Comparison of ENCODE assay signal across 23 cellular contexts in genomic region chr18:38948436-38948835, GRCh38.
DNase-seq lines count a peak whose midpoint lies in the region; ATAC-seq and TF ChIP-seq lines count a peak whose summit lies in the region.
"Had no signal": no experiment of that assay in that cellular context is flagged by ENCODE, and none has a peak within 500 bp of the region (broad histone marks: within the 10 kb centered on the region; RNA-seq: fewer than 3 reads in every experiment).

No MANE protein-coding gene starts in this region.

- H3K36me3 ChIP-seq in hepatocyte (replicated peaks; ENCODE audit: insufficient read depth, low read depth) = no peaks in the 10 kb centered on the region
- H3K36me3 ChIP-seq: BE2C had no signal

- H3K14ac ChIP-seq in H9 (ENCODE audit: insufficient read depth, low read length) = no peak overlapping the region

- intact Hi-C loops in CD4-positive, alpha-beta T cell (cut with DNase I, micrococcal nuclease) = no loop called here

- H3K36me3 Mint-ChIP-seq in H9 (ENCODE audit: insufficient read depth in 1 of 3, low read depth in 3 of 3) (peaks cover 4 to 34% (median 13%) of the 10 kb centered on the region in 3 experiments), progenitor cell of endocrine pancreas (ENCODE audit: insufficient read depth) (peaks cover 1% of the 10 kb centered on the region), glutamatergic neuron (ENCODE audit: unreplicated experiment) (peaks cover 5% of the 10 kb centered on the region)
- no peaks in the 10 kb centered on the region for H3K36me3 Mint-ChIP-seq in CD4-positive, alpha-beta T cell (ENCODE audit: low read depth)
- H3K36me3 Mint-ChIP-seq: IgD-negative memory B cell had no signal

- H2AFZ ChIP-seq in H9 (ENCODE audit: low read length) (no peak overlapping the region), hepatocyte (no peak overlapping the region)
- H2AFZ ChIP-seq: GM23248 had no signal

- no peak overlapping the region for H3K56ac ChIP-seq in H9 (ENCODE audit: insufficient read length, low read depth, low read length)

- H3K18ac ChIP-seq in H9 (ENCODE audit: insufficient read length, low read depth, low read length) = no peak overlapping the region

- no peaks in the 10 kb centered on the region for H3K9me3 ChIP-seq in H9 (ENCODE audit: control insufficient read depth, low read depth, low read length)
- H3K9me3 ChIP-seq in hepatocyte (ENCODE audit: low read depth) = no peaks in the 10 kb centered on the region
- no peaks in the 10 kb centered on the region for H3K9me3 ChIP-seq in CD4-positive, alpha-beta T cell (ENCODE audit: control insufficient read depth, low read length)
- H3K9me3 ChIP-seq: BE2C had no signal

- H3K79me1 ChIP-seq in H9 (ENCODE audit: insufficient read depth, low read depth, low read length, poor library complexity, severe bottlenecking) = no peaks in the 10 kb centered on the region

- no peak overlapping the region for H2BK12ac ChIP-seq in H9 (ENCODE audit: insufficient read length, low read depth, low read length)

- H3K4me2 ChIP-seq in H9 (ENCODE audit: insufficient read depth, insufficient read length, low read length) (no peak overlapping the region), hepatocyte (no peak overlapping the region)
- H3K4me2 ChIP-seq: SK-N-SH had no signal

- H3K27ac ChIP-seq in H9 (ENCODE audit: insufficient read length, low read depth, low read length) (no peak overlapping the region), hepatocyte (peak overlapping the region; percentile 38)
- no peak overlapping the region for H3K27ac ChIP-seq in CD4-positive, alpha-beta T cell (ENCODE audit: low read depth, low read length)
- H3K27ac ChIP-seq: GM23248, RWPE1 had no signal

- no peak overlapping the region for H3K4me3 ChIP-seq in hepatocyte
- H3K4me3 ChIP-seq: GM23248 had no signal

- H4K91ac ChIP-seq in H9 (ENCODE audit: insufficient read length, low read depth, low read length) = no peak overlapping the region

- H4K20me1 ChIP-seq in H9 (ENCODE audit: control insufficient read depth, insufficient read depth, insufficient read length) = no peaks in the 10 kb centered on the region
- no peaks in the 10 kb centered on the region for H4K20me1 ChIP-seq in hepatocyte (ENCODE audit: insufficient read depth, poor library complexity, severe bottlenecking)

- no peaks in the 10 kb centered on the region for H3K27me3 Mint-ChIP-seq in H9 (ENCODE audit: low read depth)
- H3K27me3 Mint-ChIP-seq in progenitor cell of endocrine pancreas = no peaks in the 10 kb centered on the region
- H3K27me3 Mint-ChIP-seq in CD4-positive, alpha-beta T cell = no peaks in the 10 kb centered on the region
- no peaks in the 10 kb centered on the region for H3K27me3 Mint-ChIP-seq in glutamatergic neuron (ENCODE audit: unreplicated experiment)

- no peak overlapping the region for H3K23ac ChIP-seq in H9 (ENCODE audit: insufficient read length, low read depth, low read length)

- H3K23me2 ChIP-seq in H9 (ENCODE audit: insufficient read length, low read depth, low read length, poor library complexity, severe bottlenecking) = no peaks in the 10 kb centered on the region

- H4K5ac ChIP-seq in H9 (ENCODE audit: insufficient read length, low read depth, low read length) = no peak overlapping the region

- no peak for TF ChIP-seq CTCF in H9 (conservative IDR thresholded peaks at IDR 0.05)
- no peak for TF ChIP-seq CTCF in hepatocyte (IDR thresholded peaks at IDR 0.05; ENCODE audit: poor library complexity)
- no peak for TF ChIP-seq CTCF in progenitor cell of endocrine pancreas (IDR thresholded peaks at IDR 0.05; ENCODE audit: unreplicated experiment)
- no peak for TF ChIP-seq CTCF in CD4-positive, alpha-beta T cell (IDR thresholded peaks at IDR 0.05)
- TF ChIP-seq CTCF in glutamatergic neuron (IDR thresholded peaks at IDR 0.05; ENCODE audit: partially characterized antibody, unreplicated experiment) = no peak

- H3K4me1 Mint-ChIP-seq in H9 (peaks cover 14 to 16% of the 10 kb centered on the region in 2 experiments), progenitor cell of endocrine pancreas (ENCODE audit: low read depth) (peaks cover 11% of the 10 kb centered on the region), glutamatergic neuron (ENCODE audit: low read depth, unreplicated experiment) (no peaks in the 10 kb centered on the region)
- peaks cover under 1% of the 10 kb centered on the region for H3K4me1 Mint-ChIP-seq in CD4-positive, alpha-beta T cell (ENCODE audit: low read depth)
- H3K4me1 Mint-ChIP-seq: IgD-negative memory B cell had no signal

- H2BK20ac ChIP-seq in H9 (ENCODE audit: low read depth, low read length, poor library complexity, severe bottlenecking) = no peak overlapping the region

- POLR2A ChIA-PET in CD4-positive, alpha-beta T cell (lab: Charles Lee) = no interaction called here

- CTCF ChIA-PET in CD4-positive, alpha-beta T cell (lab: Charles Lee) = no interaction called here

- H3K4me1 ChIP-seq in H9 (ENCODE audit: insufficient read depth, low read length) = no peaks in the 10 kb centered on the region
- no peaks in the 10 kb centered on the region for H3K4me1 ChIP-seq in hepatocyte (ENCODE audit: insufficient read depth)
- H3K4me1 ChIP-seq: BE2C had no signal

- no peak overlapping the region for H4K8ac ChIP-seq in H9 (replicated peaks; ENCODE audit: insufficient read length, low read depth, low read length)

- H3T11ph ChIP-seq in H9 (ENCODE audit: low read length) = no peak overlapping the region

- no peaks in the 10 kb centered on the region for H3K9me2 ChIP-seq in hepatocyte (replicated peaks; ENCODE audit: insufficient read depth)
- H3K9me2 ChIP-seq: SK-N-SH had no signal

- DNase-seq in DMS53 treated with DMSO at 0.1 percent for 48 hours (lab: John Stamatoyannopoulos, UW; ENCODE audit: unreplicated experiment) (peak; percentile 26), H9 (no peak), NCI-H82 (lab: John Stamatoyannopoulos, UW) (peak; percentile 86), hepatocyte (ENCODE audit: low spot score) (peak; percentile 32), progenitor cell of endocrine pancreas (ENCODE audit: low spot score, unreplicated experiment) (no peak), glutamatergic neuron (no peak)
- no peak for DNase-seq in CD4-positive, alpha-beta T cell
- DNase-seq: BE2C; COR-L47; EL; GF-D8; GM23248; NCI-H1417 treated with DMSO at 0.1 percent for 48 hours; NCI-H187 treated with DMSO at 0.1 percent for 48 hours; NCI-H226; NCI-H526 treated with DMSO at 0.1 percent for 48 hours; NK-92 treated with Interleukin-12 subunit alpha and Interleukin-12 subunit beta, amount 100 ng/mL, for 24 hours; SHP77 treated with DMSO at 0.1 percent for 48 hours; SK-N-SH; T-helper 2 cell had no signal

- WGBS in H9 (ENCODE audit: extremely low coverage, insufficient read length, low lambda C conversion rate) = no CpG with 5 or more reads among the region's 2 CpGs
- WGBS in hepatocyte (ENCODE audit: low lambda C conversion rate, missing lambda C conversion rate) = 51% methylated on average over 2 of the region's 2 CpGs

- H3K27me3 ChIP-seq in H9 (ENCODE audit: insufficient read depth, low read length) (no peaks in the 10 kb centered on the region), hepatocyte (no peaks in the 10 kb centered on the region)
- no peaks in the 10 kb centered on the region for H3K27me3 ChIP-seq in CD4-positive, alpha-beta T cell (ENCODE audit: control insufficient read depth, insufficient read depth, low read length)
- H3K27me3 ChIP-seq: BE2C had no signal

- H3K4me3 Mint-ChIP-seq in H9 (no peak overlapping the region), progenitor cell of endocrine pancreas (ENCODE audit: low read depth) (no peak overlapping the region), glutamatergic neuron (ENCODE audit: unreplicated experiment) (no peak overlapping the region)
- H3K4me3 Mint-ChIP-seq in CD4-positive, alpha-beta T cell = no peak overlapping the region
- H3K4me3 Mint-ChIP-seq: IgD-negative memory B cell had no signal

- H2BK120ac ChIP-seq in H9 (ENCODE audit: low read depth, low read length, poor library complexity, severe bottlenecking) = no peak overlapping the region

- H3K4ac ChIP-seq in H9 (ENCODE audit: low read depth, low read length) = no peak overlapping the region

- H2BK5ac ChIP-seq in H9 (ENCODE audit: insufficient read length, low read length) = no peak overlapping the region

- no peak overlapping the region for H2AK5ac ChIP-seq in H9 (ENCODE audit: insufficient read length, low read length)

- H3K27ac Mint-ChIP-seq in H9 (peak overlapping the region in 2 of 3 experiments; percentile 46 to 78; a peak in 1 of 7 replicates), progenitor cell of endocrine pancreas (no peak overlapping the region), glutamatergic neuron (ENCODE audit: unreplicated experiment) (no peak overlapping the region)
- no peak overlapping the region for H3K27ac Mint-ChIP-seq in CD4-positive, alpha-beta T cell
- H3K27ac Mint-ChIP-seq: IgD-negative memory B cell had no signal

- no peak overlapping the region for H2BK15ac ChIP-seq in H9 (ENCODE audit: low read depth, low read length)

- no peak for ATAC-seq in CD4-positive, alpha-beta T cell (ENCODE audit: poor library complexity)
- ATAC-seq in activated CD4-positive, CD25-positive, alpha-beta regulatory T cell treated with anti-CD3 and anti-CD28 coated beads, Interleukin-2, amount 50 U/mL, for 24 hours = no peak

- H3K9me3 Mint-ChIP-seq in H9 (peaks cover 25 to 36% of the 10 kb centered on the region in 2 experiments), progenitor cell of endocrine pancreas (ENCODE audit: low read depth) (peaks cover 12% of the 10 kb centered on the region), glutamatergic neuron (ENCODE audit: unreplicated experiment) (no peaks in the 10 kb centered on the region)
- no peaks in the 10 kb centered on the region for H3K9me3 Mint-ChIP-seq in CD4-positive, alpha-beta T cell

- H3K79me2 ChIP-seq in H9 (ENCODE audit: insufficient read depth, low read length) = no peaks in the 10 kb centered on the region
- no peaks in the 10 kb centered on the region for H3K79me2 ChIP-seq in hepatocyte

- H3K9ac ChIP-seq in H9 (ENCODE audit: extremely low read depth, insufficient read length, low read length) = no peak overlapping the region
- H3K9ac ChIP-seq: GM23248, SK-N-SH had no signal

Comparison
In these comparisons a context has a peak if more than half of its experiments do, and no peak if none do; other contexts are left out.
1. DNase-seq: peak in DMS53 treated with DMSO at 0.1 percent for 48 hours (single experiment), NCI-H82 (single experiment) and hepatocyte (single experiment); none in H9 (single experiment), progenitor cell of endocrine pancreas (single experiment), CD4-positive, alpha-beta T cell (0 of 10) and glutamatergic neuron (single experiment).
2. H3K27ac Mint-ChIP-seq: peak in H9 (2 of 3); none in progenitor cell of endocrine pancreas (single experiment), CD4-positive, alpha-beta T cell (single experiment) and glutamatergic neuron (single experiment).